1 cellular context compared by ENCODE assay signal in genomic region chr17:29594441-29595090, GRCh38.
A peak's percentile ranks its signal among the peaks of the same experiment; 100 is the strongest.
TF ChIP-seq lines count a peak whose summit lies in the region.

No MANE protein-coding gene starts in this region.

TF ChIP-seq in K562, 482 proteins besides CTCF, POLR2A, EP300 and RAD21:
- TF ChIP-seq FOXP1 (CRISPR knock-in tag; IDR thresholded peaks at IDR 0.05) (no peak), PCBP1 (IDR thresholded peaks at IDR 0.05; ENCODE audit: low read depth, low read length, poor library complexity, severe bottlenecking) (peak; percentile 8), MIER1 (IDR thresholded peaks at IDR 0.05; ENCODE audit: low read depth) (0 out of 2 replicates have a peak, but pooled peaks have one; percentile 19)
- TF ChIP-seq, protein P1, sequence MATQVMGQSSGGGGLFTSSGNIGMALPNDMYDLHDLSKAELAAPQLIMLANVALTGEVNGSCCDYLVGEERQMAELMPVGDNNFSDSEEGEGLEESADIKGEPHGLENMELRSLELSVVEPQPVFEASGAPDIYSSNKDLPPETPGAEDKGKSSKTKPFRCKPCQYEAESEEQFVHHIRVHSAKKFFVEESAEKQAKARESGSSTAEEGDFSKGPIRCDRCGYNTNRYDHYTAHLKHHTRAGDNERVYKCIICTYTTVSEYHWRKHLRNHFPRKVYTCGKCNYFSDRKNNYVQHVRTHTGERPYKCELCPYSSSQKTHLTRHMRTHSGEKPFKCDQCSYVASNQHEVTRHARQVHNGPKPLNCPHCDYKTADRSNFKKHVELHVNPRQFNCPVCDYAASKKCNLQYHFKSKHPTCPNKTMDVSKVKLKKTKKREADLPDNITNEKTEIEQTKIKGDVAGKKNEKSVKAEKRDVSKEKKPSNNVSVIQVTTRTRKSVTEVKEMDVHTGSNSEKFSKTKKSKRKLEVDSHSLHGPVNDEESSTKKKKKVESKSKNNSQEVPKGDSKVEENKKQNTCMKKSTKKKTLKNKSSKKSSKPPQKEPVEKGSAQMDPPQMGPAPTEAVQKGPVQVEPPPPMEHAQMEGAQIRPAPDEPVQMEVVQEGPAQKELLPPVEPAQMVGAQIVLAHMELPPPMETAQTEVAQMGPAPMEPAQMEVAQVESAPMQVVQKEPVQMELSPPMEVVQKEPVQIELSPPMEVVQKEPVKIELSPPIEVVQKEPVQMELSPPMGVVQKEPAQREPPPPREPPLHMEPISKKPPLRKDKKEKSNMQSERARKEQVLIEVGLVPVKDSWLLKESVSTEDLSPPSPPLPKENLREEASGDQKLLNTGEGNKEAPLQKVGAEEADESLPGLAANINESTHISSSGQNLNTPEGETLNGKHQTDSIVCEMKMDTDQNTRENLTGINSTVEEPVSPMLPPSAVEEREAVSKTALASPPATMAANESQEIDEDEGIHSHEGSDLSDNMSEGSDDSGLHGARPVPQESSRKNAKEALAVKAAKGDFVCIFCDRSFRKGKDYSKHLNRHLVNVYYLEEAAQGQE (CRISPR knock-in tag; IDR thresholded peaks at IDR 0.05; ENCODE audit: low read depth), result 0 out of 2 replicates have a peak, but pooled peaks have one; percentile 17
